In genomic region chr15:78090422-78090821, GRCh38 we compare ENCODE assay signal across 16 cellular contexts. TPM values are rescaled to one million over a fixed set of nuclear protein-coding genes. Genes with fewer than 3 reads are reported as not detected.
DNase-seq lines count a peak whose midpoint lies in the region; ATAC-seq, FAIRE-seq and TF ChIP-seq lines count a peak whose summit lies in the region.
"Had no signal": no experiment of that assay in that cellular context is flagged by ENCODE, and none has a peak within 500 bp of the region (broad histone marks: within the 10 kb centered on the region; RNA-seq: fewer than 3 reads in every experiment).

No MANE protein-coding gene starts in this region.

- H2AFZ ChIP-seq in IMR-90 (replicated peaks; ENCODE audit: low read length, poor library complexity) (no peak overlapping the region), K562 (ENCODE audit: low read depth, low read length) (no peak overlapping the region)

- H3K14ac ChIP-seq in IMR-90 (replicated peaks; ENCODE audit: low read depth, low read length), result no peak overlapping the region

- FAIRE-seq in K562 (lab: Jason Lieb, UNC), result no peak
- FAIRE-seq: GM12878, H1 had no signal

- no TSS peak for BruUV-seq in IMR-90 (replicated peaks; lab: Mats Ljungman, UMichigan)
- no TSS peak for BruUV-seq in K562 (replicated peaks; lab: Mats Ljungman, UMichigan)

- H3K9me3 ChIP-seq in IMR-90 (ENCODE audit: control insufficient read depth, insufficient read depth, low read length) (no peaks in the 10 kb centered on the region), K562 (replicated peaks; ENCODE audit: control insufficient read depth, insufficient read depth, low read depth, low read length) (no peaks in the 10 kb centered on the region)

- intact Hi-C loops in IMR-90 (cut with micrococcal nuclease) (loop anchor here (5.0 kb wide), 1 partner anchor 83 kb away; no protein-coding TSS in a partner anchor), K562 (cut with micrococcal nuclease) (no loop called here)

- H3K9ac ChIP-seq in IMR-90 (ENCODE audit: low read depth, low read length) (no peak overlapping the region), K562 (ENCODE audit: insufficient read depth in 1 of 2, low read depth in 2 of 2, low read length in 2 of 2) (no peak overlapping the region)

- CTCF ChIA-PET in IMR-90 (lab: Yijun Ruan, JAX) (no interaction called here), K562 (lab: Yijun Ruan, JAX; ENCODE audit: low intra/inter-chr PET ratio) (no interaction called here)

- in situ Hi-C loops in IMR-90 (cut with MboI; ENCODE audit: low sequenced_read_pairs) (no loop called here), K562 (cut with MboI) (no loop called here)

- no CpG with 5 or more reads among the region's 1 CpG for WGBS in IMR-90 (ENCODE audit: extremely low coverage in 2 of 2, insufficient read length in 1 of 2), 2 experiments
- WGBS in K562 (ENCODE audit: insufficient coverage, low coverage, missing lambda C conversion rate), result 0% methylated on average over 1 of the region's 1 CpG

- TF ChIP-seq POLR2A in IMR-90 (IDR thresholded peaks at IDR 0.05; ENCODE audit: low read depth, low read length), result no peak
- TF ChIP-seq POLR2A in K562 (conservative IDR thresholded peaks at IDR 0.05), result no peak

- no peak overlapping the region for H3K56ac ChIP-seq in IMR-90 (ENCODE audit: extremely low read depth, insufficient read depth, low read length)

- TF ChIP-seq EP300 in K562 (IDR thresholded peaks at IDR 0.05; ENCODE audit: low read length), result no peak

- H4K91ac ChIP-seq in IMR-90 (ENCODE audit: insufficient read depth, low read depth, low read length), result no peak overlapping the region

- no peak overlapping the region for H4K8ac ChIP-seq in IMR-90 (ENCODE audit: low read depth in 2 of 2, low read length in 2 of 2)

- H3K27ac ChIP-seq in IMR-90 (ENCODE audit: insufficient read depth, low read length) (no peak overlapping the region), K562 (ENCODE audit: extremely low read depth, low read depth, low read length) (no peak overlapping the region)

- H3K27me3 ChIP-seq in IMR-90 (ENCODE audit: control insufficient read depth, insufficient read depth, low read length), result peaks cover 21% of the 10 kb centered on the region
- peaks cover 8 to 37% of the 10 kb centered on the region in 2 experiments for H3K27me3 ChIP-seq in K562 (ENCODE audit: control insufficient read depth in 2 of 2, insufficient read depth in 2 of 2, low read length in 2 of 2)

- no peak overlapping the region for H3K4me3 ChIP-seq in AG10803 (ENCODE audit: low read length)
- no peak overlapping the region for H3K4me3 ChIP-seq in IMR-90 (ENCODE audit: insufficient read depth, low read depth, low read length)
- H3K4me3 ChIP-seq in K562, result no peak overlapping the region
- H3K4me3 ChIP-seq in fibroblast of the aortic adventitia (ENCODE audit: low read depth, low read length), result no peak overlapping the region
- H3K4me3 ChIP-seq: GM12878 had no signal

- no peaks in the 10 kb centered on the region for H3K79me1 ChIP-seq in IMR-90 (ENCODE audit: low read depth in 1 of 2, low read length in 2 of 2)

- H3K4ac ChIP-seq in IMR-90 (ENCODE audit: low read depth, low read length), result no peak overlapping the region

- ATAC-seq in IMR-90 (ENCODE audit: low read depth), result no peak
- ATAC-seq in K562, result no peak
- ATAC-seq: GM12878 had no signal

- no peaks in the 10 kb centered on the region for H3K79me2 ChIP-seq in K562 (ENCODE audit: control insufficient read depth, insufficient read depth, low read length)

- H2AK9ac ChIP-seq in IMR-90 (replicated peaks; ENCODE audit: low read depth, low read length, poor library complexity), result no peak overlapping the region

- peaks cover 17% of the 10 kb centered on the region for H4K20me1 ChIP-seq in IMR-90 (ENCODE audit: insufficient read depth, low read length)
- H4K20me1 ChIP-seq in K562 (replicated peaks; ENCODE audit: control insufficient read depth, insufficient read depth, low read length), result 0 out of 2 replicates have a peak, but pooled peaks cover 7% of the 10 kb centered on the region

- no peak overlapping the region for H2BK20ac ChIP-seq in IMR-90 (ENCODE audit: low read depth, low read length)

- H4K5ac ChIP-seq in IMR-90 (ENCODE audit: low read depth, low read length), result no peak overlapping the region

- TF ChIP-seq CTCF in AG10803 (conservative IDR thresholded peaks at IDR 0.05; ENCODE audit: low read length), result no peak
- no peak for TF ChIP-seq CTCF in IMR-90 (conservative IDR thresholded peaks at IDR 0.05; ENCODE audit: low read depth, low read length)
- TF ChIP-seq CTCF in K562 (IDR thresholded peaks at IDR 0.05 in 2 of 3, conservative IDR thresholded peaks at IDR 0.05 in 1 of 3; ENCODE audit: insufficient read depth in 2 of 3, low read depth in 1 of 3, low read length in 3 of 3), result no peak
- TF ChIP-seq CTCF in fibroblast of the aortic adventitia (IDR thresholded peaks at IDR 0.05; ENCODE audit: insufficient read depth, low read length), result no peak

- no peak overlapping the region for H2BK120ac ChIP-seq in IMR-90 (ENCODE audit: low read depth, low read length)

- POLR2A ChIA-PET in IMR-90 (lab: Charles Lee; ENCODE audit: unreplicated experiment), result no interaction called here
- POLR2A ChIA-PET in K562 (lab: Yijun Ruan, JAX), result interaction anchor here (0.6 to 1.1 kb wide), 3 partner anchors 22 to 189 kb away, joined by 3 read pairs; no protein-coding TSS in a partner anchor

- H3K4me1 ChIP-seq in IMR-90 (ENCODE audit: control insufficient read depth, insufficient read depth, low read length) (peaks cover 29% of the 10 kb centered on the region), K562 (replicated peaks in 1 of 2; ENCODE audit: control insufficient read depth in 2 of 2, insufficient read depth in 2 of 2, low read length in 2 of 2) (peaks cover 0 to 2% of the 10 kb centered on the region in 2 experiments; a peak in 1 of 5 replicates)

- TF ChIP-seq RAD21 in IMR-90 (IDR thresholded peaks at IDR 0.05; ENCODE audit: low read length) (no peak), K562 (CRISPR knock-in tag; conservative IDR thresholded peaks at IDR 0.05 in 1 of 2, IDR thresholded peaks at IDR 0.05 in 1 of 2) (no peak)

- H3K4me2 ChIP-seq in IMR-90 (ENCODE audit: low read depth, low read length), result no peak overlapping the region
- no peak overlapping the region for H3K4me2 ChIP-seq in K562 (ENCODE audit: insufficient read depth, low read length)

- H2AK5ac ChIP-seq in IMR-90 (ENCODE audit: low read depth, low read length), result no peak overlapping the region

- peaks cover 16% of the 10 kb centered on the region for H3K9me1 ChIP-seq in IMR-90 (ENCODE audit: insufficient read depth, low read length)
- no peaks in the 10 kb centered on the region for H3K9me1 ChIP-seq in K562 (ENCODE audit: control insufficient read depth, insufficient read depth, low read length)

- DNase-seq in AG10803 (ENCODE audit: low read depth), result peak; percentile 42
- no peak for DNase-seq in IMR-90
- no peak for DNase-seq in K562 (ENCODE audit: extremely low read depth in 1 of 4, low spot score in 3 of 4)
- peak; percentile 54 for DNase-seq in fibroblast of the aortic adventitia (ENCODE audit: low read depth)
- DNase-seq in GF-D8 (lab: John Stamatoyannopoulos, UW), result no peak
- no peak for DNase-seq in NAMALWA (ENCODE audit: low spot score)
- no peak for DNase-seq in SK-N-DZ (ENCODE audit: low spot score)
- DNase-seq: AML-193; CD4-positive, alpha-beta memory T cell; DMS79 treated with DMSO at 0.1 percent for 48 hours; H9 had no signal

- H3K36me3 ChIP-seq in IMR-90 (ENCODE audit: control insufficient read depth, insufficient read depth, low read length), result no peaks in the 10 kb centered on the region
- H3K36me3 ChIP-seq in K562 (ENCODE audit: control insufficient read depth, insufficient read depth, low read length), result no peaks in the 10 kb centered on the region

- H2BK15ac ChIP-seq in IMR-90 (ENCODE audit: low read depth, low read length), result no peak overlapping the region

- no peak overlapping the region for H3K23ac ChIP-seq in IMR-90 (ENCODE audit: low read depth, low read length)

- dilution Hi-C loops in IMR-90 (cut with HindIII; ENCODE audit: low sequenced_read_pairs, unreplicated experiment), result no loop called here

- H2BK5ac ChIP-seq in IMR-90 (ENCODE audit: low read depth, low read length, poor library complexity, severe bottlenecking), result no peak overlapping the region

- H3K18ac ChIP-seq in IMR-90 (ENCODE audit: low read depth, low read length), result no peak overlapping the region

RNA-seq across cellular contexts. Expression of gene SH2D7, which starts 1.9 kb away (rescaled TPM):
- total RNA-seq in IMR-90 (2012; rRNA removed) (not detected in 2 replicates), K562 (2014; rRNA removed) (not detected in 2 replicates), K562 (2014; rRNA removed; fragmentation: Illumina TruSeq; extraction: Trizol) (not detected in 2 replicates), K562 (2015; rRNA removed; fragmentation: Illumina TruSeq; extraction: Trizol) (not detected in 2 replicates), K562 (2021) (not detected in 2 replicates), fibroblast of the aortic adventitia (ENCODE audit: low replicate concordance) (not detected in 2 replicates)
- polyA plus RNA-seq in IMR-90 (2012; rRNA removed) (not detected in 2 replicates), K562 (2011; rRNA removed) (not detected in 2 replicates), K562 (2014; fragmentation: Illumina TruSeq; extraction: Trizol) (not detected in 2 replicates), K562 (2014; fragmentation: Nextera tagmentation; extraction: Ambion mirVana) (not detected), K562 (2014; rRNA removed) (not detected in 2 replicates)
- polyA plus RNA-seq in IMR-90 (2012; cell fraction: cytosol; rRNA removed), result not detected in 2 replicates
- not detected in 2 replicates for polyA plus RNA-seq in IMR-90 (2012; cell fraction: nucleus; rRNA removed; ENCODE audit: low replicate concordance)
- total RNA-seq in K562 (2011; cell fraction: chromatin; rRNA removed; ENCODE audit: low replicate concordance), result not detected in 2 replicates
- not detected in 2 replicates for total RNA-seq in K562 (2011; cell fraction: nucleolus; rRNA removed)
- not detected in 2 replicates for total RNA-seq in K562 (2011; cell fraction: nucleoplasm; rRNA removed)
- not detected in 2 replicates for polyA plus RNA-seq in K562 (2011; cell fraction: cytosol; rRNA removed)
- polyA plus RNA-seq in K562 (2011; cell fraction: nucleus; rRNA removed), result not detected in 2 replicates
- polyA plus RNA-seq in K562 (2012), result 0.10 and 0.19 TPM in 2 replicates
- polyA minus RNA-seq in K562 (2011; rRNA and poly(A)+ RNA removed), result not detected in 2 replicates
- polyA minus RNA-seq in K562 (2011; cell fraction: cytosol; rRNA and poly(A)+ RNA removed), result not detected in 2 replicates
- not detected in 2 replicates for polyA minus RNA-seq in K562 (2011; cell fraction: nucleus; rRNA and poly(A)+ RNA removed)
- not detected in 2 replicates for polyA plus RNA-seq in SK-N-DZ (2014; cell fraction: cytosol; rRNA removed)
- polyA plus RNA-seq in SK-N-DZ (2014; cell fraction: nucleus; rRNA removed), result not detected in 2 replicates
- total RNA-seq: A172; CD4-positive, alpha-beta memory T cell; H1; H9 had no signal
- polyA plus RNA-seq: BJ; CD14-positive monocyte; CD4-positive, alpha-beta memory T cell; H1 had no signal

RNA-seq across cellular contexts. Expression of gene TBC1D2B, which starts 12.9 kb away (rescaled TPM):
- total RNA-seq in IMR-90 (2012; rRNA removed) (17.7 and 17.8 TPM in 2 replicates), K562 (2014; rRNA removed) (5.1 and 6.2 TPM in 2 replicates), K562 (2014; rRNA removed; fragmentation: Illumina TruSeq; extraction: Trizol) (8.9 and 9.3 TPM in 2 replicates), K562 (2015; rRNA removed; fragmentation: Illumina TruSeq; extraction: Trizol) (7.8 and 8.9 TPM in 2 replicates), K562 (2021) (10.1 and 10.7 TPM in 2 replicates), fibroblast of the aortic adventitia (ENCODE audit: low replicate concordance) (28.9 and 51.5 TPM in 2 replicates)
- polyA plus RNA-seq in IMR-90 (2012; rRNA removed) (22.8 and 28.3 TPM in 2 replicates), K562 (2011; rRNA removed) (13.7 and 16.3 TPM in 2 replicates), K562 (2014; fragmentation: Illumina TruSeq; extraction: Trizol) (7.7 and 9.2 TPM in 2 replicates), K562 (2014; fragmentation: Nextera tagmentation; extraction: Ambion mirVana) (under 1 TPM; 0.15 to 0.48 TPM), K562 (2014; rRNA removed) (6.5 and 6.9 TPM in 2 replicates)
- 13.0 and 22.1 TPM in 2 replicates for polyA plus RNA-seq in IMR-90 (2012; cell fraction: cytosol; rRNA removed)
- polyA plus RNA-seq in IMR-90 (2012; cell fraction: nucleus; rRNA removed; ENCODE audit: low replicate concordance), result 84.5 and 160 TPM in 2 replicates
- 51.5 and 55.8 TPM in 2 replicates for total RNA-seq in K562 (2011; cell fraction: chromatin; rRNA removed; ENCODE audit: low replicate concordance)
- total RNA-seq in K562 (2011; cell fraction: nucleolus; rRNA removed), result 24.0 and 27.9 TPM in 2 replicates
- 23.0 and 24.5 TPM in 2 replicates for total RNA-seq in K562 (2011; cell fraction: nucleoplasm; rRNA removed)
- polyA plus RNA-seq in K562 (2011; cell fraction: cytosol; rRNA removed), result 9.0 and 12.5 TPM in 2 replicates
- 28.9 and 35.0 TPM in 2 replicates for polyA plus RNA-seq in K562 (2011; cell fraction: nucleus; rRNA removed)
- 5.8 and 15.9 TPM in 2 replicates for polyA plus RNA-seq in K562 (2012)
- 10.0 and 13.7 TPM in 2 replicates for polyA minus RNA-seq in K562 (2011; rRNA and poly(A)+ RNA removed)
- 5.5 and 8.6 TPM in 2 replicates for polyA minus RNA-seq in K562 (2011; cell fraction: cytosol; rRNA and poly(A)+ RNA removed)
- polyA minus RNA-seq in K562 (2011; cell fraction: nucleus; rRNA and poly(A)+ RNA removed), result 7.5 and 11.8 TPM in 2 replicates
- polyA plus RNA-seq in SK-N-DZ (2014; cell fraction: cytosol; rRNA removed), result 13.1 and 13.7 TPM in 2 replicates
- polyA plus RNA-seq in SK-N-DZ (2014; cell fraction: nucleus; rRNA removed), result 15.9 and 26.6 TPM in 2 replicates

RNA-seq across cellular contexts. Expression of gene CIB2, which starts 40.8 kb away (rescaled TPM):
- total RNA-seq in IMR-90 (2012; rRNA removed) (2.2 and 2.5 TPM in 2 replicates), K562 (2014; rRNA removed) (22.4 and 33.3 TPM in 2 replicates), K562 (2014; rRNA removed; fragmentation: Illumina TruSeq; extraction: Trizol) (12.5 and 15.9 TPM in 2 replicates), K562 (2015; rRNA removed; fragmentation: Illumina TruSeq; extraction: Trizol) (18.5 and 19.6 TPM in 2 replicates), K562 (2021) (18.3 and 22.9 TPM in 2 replicates), fibroblast of the aortic adventitia (ENCODE audit: low replicate concordance) (2.3 and 4.3 TPM in 2 replicates)
- polyA plus RNA-seq in IMR-90 (2012; rRNA removed) (2.4 and 2.8 TPM in 2 replicates), K562 (2011; rRNA removed) (37.4 and 38.2 TPM in 2 replicates), K562 (2014; fragmentation: Illumina TruSeq; extraction: Trizol) (27.3 and 32.7 TPM in 2 replicates), K562 (2014; fragmentation: Nextera tagmentation; extraction: Ambion mirVana) (1 to 10 TPM; 1.5 to 2.0 TPM), K562 (2014; rRNA removed) (19.4 and 26.5 TPM in 2 replicates)
- 2.5 and 3.1 TPM in 2 replicates for polyA plus RNA-seq in IMR-90 (2012; cell fraction: cytosol; rRNA removed)
- 0.83 and 2.3 TPM in 2 replicates for polyA plus RNA-seq in IMR-90 (2012; cell fraction: nucleus; rRNA removed; ENCODE audit: low replicate concordance)
- 3.8 and 11.9 TPM in 2 replicates for total RNA-seq in K562 (2011; cell fraction: chromatin; rRNA removed; ENCODE audit: low replicate concordance)
- 7.2 and 9.5 TPM in 2 replicates for total RNA-seq in K562 (2011; cell fraction: nucleolus; rRNA removed)
- total RNA-seq in K562 (2011; cell fraction: nucleoplasm; rRNA removed), result 8.9 and 12.3 TPM in 2 replicates
- 28.4 and 32.0 TPM in 2 replicates for polyA plus RNA-seq in K562 (2011; cell fraction: cytosol; rRNA removed)
- polyA plus RNA-seq in K562 (2011; cell fraction: nucleus; rRNA removed), result 12.9 and 15.3 TPM in 2 replicates
- 19.3 and 45.7 TPM in 2 replicates for polyA plus RNA-seq in K562 (2012)
- polyA minus RNA-seq in K562 (2011; rRNA and poly(A)+ RNA removed), result 42.4 and 47.1 TPM in 2 replicates
- 15.1 and 20.0 TPM in 2 replicates for polyA minus RNA-seq in K562 (2011; cell fraction: cytosol; rRNA and poly(A)+ RNA removed)
- polyA minus RNA-seq in K562 (2011; cell fraction: nucleus; rRNA and poly(A)+ RNA removed), result 3.0 and 4.3 TPM in 2 replicates
- 47.9 and 55.2 TPM in 2 replicates for polyA plus RNA-seq in SK-N-DZ (2014; cell fraction: cytosol; rRNA removed)
- 21.6 and 26.8 TPM in 2 replicates for polyA plus RNA-seq in SK-N-DZ (2014; cell fraction: nucleus; rRNA removed)

RNA-seq across cellular contexts. Expression of gene IDH3A, which starts 58.7 kb away (rescaled TPM):
- total RNA-seq in IMR-90 (2012; rRNA removed) (47.7 and 64.4 TPM in 2 replicates), K562 (2014; rRNA removed) (37.4 and 56.3 TPM in 2 replicates), K562 (2014; rRNA removed; fragmentation: Illumina TruSeq; extraction: Trizol) (94.5 and 101 TPM in 2 replicates), K562 (2015; rRNA removed; fragmentation: Illumina TruSeq; extraction: Trizol) (77.4 and 87.2 TPM in 2 replicates), K562 (2021) (130 and 131 TPM in 2 replicates), fibroblast of the aortic adventitia (ENCODE audit: low replicate concordance) (53.8 and 60.8 TPM in 2 replicates)
- polyA plus RNA-seq in IMR-90 (2012; rRNA removed) (33.9 and 34.5 TPM in 2 replicates), K562 (2011; rRNA removed) (88.5 and 115 TPM in 2 replicates), K562 (2014; fragmentation: Illumina TruSeq; extraction: Trizol) (107 and 116 TPM in 2 replicates), K562 (2014; fragmentation: Nextera tagmentation; extraction: Ambion mirVana) (100 to 1,000 TPM; 190 to 249 TPM), K562 (2014; rRNA removed) (70.0 and 86.7 TPM in 2 replicates)
- 4.8 and 8.6 TPM in 2 replicates for polyA plus RNA-seq in IMR-90 (2012; cell fraction: cytosol; rRNA removed)
- polyA plus RNA-seq in IMR-90 (2012; cell fraction: nucleus; rRNA removed; ENCODE audit: low replicate concordance), result 6.3 and 41.0 TPM in 2 replicates
- 51.1 and 92.3 TPM in 2 replicates for total RNA-seq in K562 (2011; cell fraction: chromatin; rRNA removed; ENCODE audit: low replicate concordance)
- total RNA-seq in K562 (2011; cell fraction: nucleolus; rRNA removed), result 31.0 and 36.2 TPM in 2 replicates
- 56.6 and 86.7 TPM in 2 replicates for total RNA-seq in K562 (2011; cell fraction: nucleoplasm; rRNA removed)
- 27.8 and 86.0 TPM in 2 replicates for polyA plus RNA-seq in K562 (2011; cell fraction: cytosol; rRNA removed)
- 44.5 and 59.2 TPM in 2 replicates for polyA plus RNA-seq in K562 (2011; cell fraction: nucleus; rRNA removed)
- polyA plus RNA-seq in K562 (2012), result 66.8 and 116 TPM in 2 replicates
- polyA minus RNA-seq in K562 (2011; rRNA and poly(A)+ RNA removed), result 169 and 205 TPM in 2 replicates
- polyA minus RNA-seq in K562 (2011; cell fraction: cytosol; rRNA and poly(A)+ RNA removed), result 64.1 and 74.0 TPM in 2 replicates
- polyA minus RNA-seq in K562 (2011; cell fraction: nucleus; rRNA and poly(A)+ RNA removed), result 15.1 and 38.0 TPM in 2 replicates
- polyA plus RNA-seq in SK-N-DZ (2014; cell fraction: cytosol; rRNA removed), result 21.2 and 24.0 TPM in 2 replicates
- 21.9 and 30.6 TPM in 2 replicates for polyA plus RNA-seq in SK-N-DZ (2014; cell fraction: nucleus; rRNA removed)

Comparison
In these comparisons a context has a peak if more than half of its experiments do, and no peak if none do; other contexts are left out.
1. DNase-seq: peak in AG10803 (single experiment) and fibroblast of the aortic adventitia (single experiment); none in IMR-90 (single experiment), K562 (0 of 4), GF-D8 (single experiment), NAMALWA (single experiment) and SK-N-DZ (single experiment).